ENCODE assay signal across 32 cellular contexts in genomic region chr5:17114715-17115599, GRCh38.
A peak's percentile ranks its signal among the peaks of the same experiment; 100 is the strongest.
DNase-seq lines count a peak whose midpoint lies in the region; ATAC-seq, FAIRE-seq and TF ChIP-seq lines count a peak whose summit lies in the region.
"Had no signal": no experiment of that assay in that cellular context is flagged by ENCODE, and none has a peak within 500 bp of the region (broad histone marks: within the 10 kb centered on the region; RNA-seq: fewer than 3 reads in every experiment).

No MANE protein-coding gene starts in this region.

- peaks cover 2% of the 10 kb centered on the region for H3K4me1 Mint-ChIP-seq in activated CD8-positive, alpha-beta T cell treated with anti-CD3 and anti-CD28 coated beads, Interleukin-2, amount 10 ng/mL, durations not matched to agents 7 days and 5 days (ENCODE audit: low read depth)
- H3K4me1 Mint-ChIP-seq: activated T-helper 17 cell treated with anti-CD3 and anti-CD28 coated beads, Interleukin-2, amount 50 U/mL, for 72 hours; CD8-positive, alpha-beta memory T cell had no signal

- POLR2A ChIA-PET in SK-N-SH (lab: Yijun Ruan, JAX) (no interaction called here), K562 (lab: Yijun Ruan, JAX) (interaction anchor here (0.6 to 1.9 kb wide), 2 partner anchors 18 to 339 kb away, joined by 3 to 4 read pairs; no protein-coding TSS in a partner anchor)
- POLR2A ChIA-PET in activated CD8-positive, alpha-beta T cell treated with anti-CD3 and anti-CD28 coated beads, Interleukin-2, amount 10 ng/mL, durations not matched to agents 7 days and 5 days (lab: Charles Lee) = no interaction called here

- H3K9me3 Mint-ChIP-seq in activated CD8-positive, alpha-beta T cell treated with anti-CD3 and anti-CD28 coated beads, Interleukin-2, amount 10 ng/mL, durations not matched to agents 7 days and 5 days (ENCODE audit: insufficient read depth) = no peaks in the 10 kb centered on the region
- H3K9me3 Mint-ChIP-seq: activated T-helper 17 cell treated with anti-CD3 and anti-CD28 coated beads, Interleukin-2, amount 50 U/mL, for 72 hours had no signal

- TF ChIP-seq CTCF in SK-N-SH (IDR thresholded peaks at IDR 0.05) = no peak
- TF ChIP-seq CTCF in K562 (IDR thresholded peaks at IDR 0.05 in 2 of 3, conservative IDR thresholded peaks at IDR 0.05 in 1 of 3; ENCODE audit: insufficient read depth in 2 of 3, low read depth in 1 of 3, low read length in 3 of 3) = no peak
- TF ChIP-seq CTCF in GM10266 (IDR thresholded peaks at IDR 0.05; ENCODE audit: control insufficient read depth, insufficient read depth, low read depth, missing control alignments) = no peak

- 84% methylated on average over 6 of the region's 6 CpGs for WGBS in SK-N-SH (ENCODE audit: low lambda C conversion rate)
- WGBS in K562 (ENCODE audit: insufficient coverage, low coverage, missing lambda C conversion rate) = 18% methylated on average over 6 of the region's 6 CpGs

- no peak for FAIRE-seq in K562 (lab: Jason Lieb, UNC)
- FAIRE-seq: bronchial epithelial cell had no signal

- H4K20me1 ChIP-seq in SK-N-SH (ENCODE audit: insufficient read depth) (no peaks in the 10 kb centered on the region), K562 (replicated peaks; ENCODE audit: control insufficient read depth, insufficient read depth, low read length) (no peaks in the 10 kb centered on the region)

- H3F3A ChIP-seq in SK-N-SH (replicated peaks; ENCODE audit: insufficient read depth) = peaks cover 31% of the 10 kb centered on the region

- H3K36me3 ChIP-seq in SK-N-SH (replicated peaks in 1 of 2; ENCODE audit: control insufficient read depth in 1 of 2, insufficient read depth in 2 of 2, low read length in 1 of 2) (no peaks in the 10 kb centered on the region), K562 (ENCODE audit: control insufficient read depth, insufficient read depth, low read length) (no peaks in the 10 kb centered on the region)
- H3K36me3 ChIP-seq: esophagus squamous epithelium, gastrocnemius medialis, vagina had no signal

- H3K4me3 ChIP-seq in SK-N-SH (ENCODE audit: low read depth in 2 of 2, low read length in 1 of 2) (no peak overlapping the region), K562 (no peak overlapping the region)
- H3K4me3 ChIP-seq: coronary artery, esophagus squamous epithelium, gastrocnemius medialis, hepatocyte, testis, vagina had no signal

- H3K27ac ChIP-seq in SK-N-SH (ENCODE audit: low read depth in 2 of 2, low read length in 1 of 2) (peak overlapping the region in 1 of 2 experiments; percentile 71; a peak in 1 of 4 replicates), K562 (ENCODE audit: extremely low read depth, low read depth, low read length) (no peak overlapping the region)
- H3K27ac ChIP-seq: coronary artery, esophagus squamous epithelium, gastrocnemius medialis, hepatocyte, testis, vagina had no signal

- no peaks in the 10 kb centered on the region for H3K36me3 Mint-ChIP-seq in activated CD8-positive, alpha-beta T cell treated with anti-CD3 and anti-CD28 coated beads, Interleukin-2, amount 10 ng/mL, durations not matched to agents 7 days and 5 days (ENCODE audit: low read depth)
- H3K36me3 Mint-ChIP-seq: CD8-positive, alpha-beta memory T cell had no signal

- CTCF ChIA-PET in SK-N-SH (lab: Yijun Ruan, JAX) (interaction anchor here (0.9 to 1.1 kb wide), 2 partner anchors 17 to 75 kb away, joined by 3 read pairs; no protein-coding TSS in a partner anchor), K562 (lab: Yijun Ruan, JAX; ENCODE audit: low intra/inter-chr PET ratio) (no interaction called here)
- CTCF ChIA-PET in activated CD8-positive, alpha-beta T cell treated with anti-CD3 and anti-CD28 coated beads, Interleukin-2, amount 10 ng/mL, durations not matched to agents 7 days and 5 days (lab: Charles Lee) = interaction anchor here (1.4 kb wide), 1 partner anchor 17 kb away, joined by 4 read pairs; no protein-coding TSS in a partner anchor

- H3K9me1 ChIP-seq in K562 (ENCODE audit: control insufficient read depth, insufficient read depth, low read length) = no peaks in the 10 kb centered on the region

- BruUV-seq in K562 (replicated peaks; lab: Mats Ljungman, UMichigan) = no TSS peak

- TF ChIP-seq POLR2A in K562 (conservative IDR thresholded peaks at IDR 0.05) = no peak
- no peak for TF ChIP-seq POLR2A in GM18505 (IDR thresholded peaks at IDR 0.05; ENCODE audit: borderline replicate concordance, extremely low read depth, insufficient read depth, insufficient read length)

- no peaks in the 10 kb centered on the region for H3K79me2 ChIP-seq in SK-N-SH (ENCODE audit: insufficient read depth)
- H3K79me2 ChIP-seq in K562 (ENCODE audit: control insufficient read depth, insufficient read depth, low read length) = no peaks in the 10 kb centered on the region
- H3K79me2 ChIP-seq: hepatocyte had no signal

- in situ Hi-C loops in K562 (cut with MboI) = no loop called here

- TF ChIP-seq RAD21 in SK-N-SH (IDR thresholded peaks at IDR 0.05; ENCODE audit: low read length) (no peak), K562 (CRISPR knock-in tag; conservative IDR thresholded peaks at IDR 0.05 in 1 of 2, IDR thresholded peaks at IDR 0.05 in 1 of 2) (no peak)

- TF ChIP-seq EP300 in SK-N-SH (IDR thresholded peaks at IDR 0.05; ENCODE audit: borderline replicate concordance in 1 of 2, low read depth in 1 of 2, low read length in 1 of 2) (no peak), K562 (IDR thresholded peaks at IDR 0.05; ENCODE audit: low read length) (no peak)

- H3K27me3 Mint-ChIP-seq in activated CD8-positive, alpha-beta T cell treated with anti-CD3 and anti-CD28 coated beads, Interleukin-2, amount 10 ng/mL, durations not matched to agents 7 days and 5 days (ENCODE audit: low read depth) = no peaks in the 10 kb centered on the region
- H3K27me3 Mint-ChIP-seq: effector memory CD8-positive, alpha-beta T cell had no signal

- intact Hi-C loops in K562 (cut with micrococcal nuclease) = no loop called here

- peak overlapping the region; percentile 27; the same call in 1 of the 2 replicates for H2AFZ ChIP-seq in SK-N-SH (ENCODE audit: low read depth)
- 0 out of 2 replicates have a peak overlapping the region, but pooled peaks have one; percentile 28 for H2AFZ ChIP-seq in K562 (ENCODE audit: low read depth, low read length)
- H2AFZ ChIP-seq: hepatocyte had no signal

- ATAC-seq in SK-N-SH treated with all-trans-retinoic acid at 6 μM for 48 hours (no peak), K562 (no peak), GM18505 (IDR thresholded peaks at IDR 0.05; ENCODE audit: unreplicated experiment) (no peak)
- no peak for ATAC-seq in activated CD8-positive, alpha-beta T cell treated with anti-CD3 and anti-CD28 coated beads, Interleukin-2, amount 10 ng/mL, durations not matched to agents 7 days and 5 days
- ATAC-seq: activated T-helper 17 cell treated with anti-CD3 and anti-CD28 coated beads, Interleukin-2, amount 50 U/mL, for 72 hours; effector memory CD8-positive, alpha-beta T cell; gastrocnemius medialis; left lobe of liver; stimulated activated naive B cell treated with anti-CD40 and anti-IgM and Interleukin-4, amounts not matched to agents 10 μg/mL and 1 μg/mL and 100 μg/mL, for 72 hours had no signal

- no peak overlapping the region for H3K9ac ChIP-seq in SK-N-SH
- H3K9ac ChIP-seq in K562 (ENCODE audit: insufficient read depth in 1 of 2, low read depth in 2 of 2, low read length in 2 of 2) = no peak overlapping the region

- H3K4me2 ChIP-seq in SK-N-SH = 0 out of 2 replicates have a peak overlapping the region, but pooled peaks have one; percentile 1
- H3K4me2 ChIP-seq in K562 (ENCODE audit: insufficient read depth, low read length) = no peak overlapping the region

- H3K27ac Mint-ChIP-seq in activated CD8-positive, alpha-beta T cell treated with anti-CD3 and anti-CD28 coated beads, Interleukin-2, amount 10 ng/mL, durations not matched to agents 7 days and 5 days = no peak overlapping the region
- H3K27ac Mint-ChIP-seq: activated T-helper 17 cell treated with anti-CD3 and anti-CD28 coated beads, Interleukin-2, amount 50 U/mL, for 72 hours; CD8-positive, alpha-beta memory T cell; effector memory CD8-positive, alpha-beta T cell; stimulated activated naive B cell treated with anti-CD40 and anti-IgM and Interleukin-4, amounts not matched to agents 10 μg/mL and 1 μg/mL and 100 μg/mL, for 72 hours had no signal

- no peaks in the 10 kb centered on the region for H3K9me2 ChIP-seq in SK-N-SH

- H3K4me3 Mint-ChIP-seq in activated CD8-positive, alpha-beta T cell treated with anti-CD3 and anti-CD28 coated beads, Interleukin-2, amount 10 ng/mL, durations not matched to agents 7 days and 5 days = no peak overlapping the region
- H3K4me3 Mint-ChIP-seq: activated T-helper 17 cell treated with anti-CD3 and anti-CD28 coated beads, Interleukin-2, amount 50 U/mL, for 72 hours; CD8-positive, alpha-beta memory T cell; effector memory CD8-positive, alpha-beta T cell; stimulated activated naive B cell treated with anti-CD40 and anti-IgM and Interleukin-4, amounts not matched to agents 10 μg/mL and 1 μg/mL and 100 μg/mL, for 72 hours had no signal

- H3K9me3 ChIP-seq in SK-N-SH = no peaks in the 10 kb centered on the region
- H3K9me3 ChIP-seq in K562 (replicated peaks; ENCODE audit: control insufficient read depth, insufficient read depth, low read depth, low read length) = no peaks in the 10 kb centered on the region
- H3K9me3 ChIP-seq: esophagus squamous epithelium, gastrocnemius medialis, testis, vagina had no signal

- H3K4me1 ChIP-seq in SK-N-SH (ENCODE audit: control insufficient read depth in 1 of 2, insufficient read depth in 2 of 2, low read depth in 1 of 2, low read length in 1 of 2) = peaks cover 0 to 41% of the 10 kb centered on the region in 2 experiments; a peak in 2 of 4 replicates
- no peaks in the 10 kb centered on the region for H3K4me1 ChIP-seq in K562 (replicated peaks in 1 of 2; ENCODE audit: control insufficient read depth in 2 of 2, insufficient read depth in 2 of 2, low read length in 2 of 2)
- H3K4me1 ChIP-seq: gastrocnemius medialis, vagina had no signal

- no peaks in the 10 kb centered on the region for H3K27me3 ChIP-seq in SK-N-SH (ENCODE audit: insufficient read depth)
- no peaks in the 10 kb centered on the region for H3K27me3 ChIP-seq in K562 (ENCODE audit: control insufficient read depth in 2 of 2, insufficient read depth in 2 of 2, low read length in 2 of 2)
- H3K27me3 ChIP-seq: esophagus squamous epithelium, gastrocnemius medialis, hepatocyte, testis, vagina had no signal

- DNase-seq in SK-N-SH = no peak
- no peak for DNase-seq in K562 (ENCODE audit: extremely low read depth in 1 of 4, low spot score in 3 of 4)
- peak; percentile 66 for DNase-seq in left kidney (ENCODE audit: low read depth, low spot score)
- no peak for DNase-seq in NCI-H526 treated with DMSO at 0.1 percent for 48 hours (lab: John Stamatoyannopoulos, UW)
- no peak for DNase-seq in GM10266 (ENCODE audit: extremely low spot score)
- DNase-seq in activated CD8-positive, alpha-beta T cell treated with anti-CD3 and anti-CD28 coated beads, Interleukin-2, amount 10 ng/mL, durations not matched to agents 7 days and 5 days = no peak
- DNase-seq: activated CD4-positive, alpha-beta T cell treated with anti-CD3 and anti-CD28 coated beads, Interleukin-2, amount 50 U/mL, for 4 hours; activated naive CD4-positive, alpha-beta T cell treated with anti-CD3 and anti-CD28 coated beads, Interleukin-2, amount 50 U/mL, for 16 hours; AML-193; amniotic stem cell; CD8-positive, alpha-beta memory T cell; DMS53; effector memory CD8-positive, alpha-beta T cell; esophagus squamous epithelium; gastrocnemius medialis; HCEC 1CT; mesendoderm; NCI-H2171; NCI-H510A treated with DMSO at 0.1 percent for 48 hours; nucleus accumbens; stimulated activated CD4-positive, alpha-beta T cell treated with anti-CD3 and anti-CD28 coated beads, Interleukin-15, amount 100 ng/mL, for 24 hours; stimulated activated naive B cell treated with anti-CD40 and anti-IgM and Interleukin-4, amounts not matched to agents 10 μg/mL and 1 μg/mL and 100 μg/mL, for 72 hours; T-helper 1 cell; testis had no signal
